1 cellular context compared by ENCODE assay signal in genomic region chr1:241817956-241818612, GRCh38.
TF ChIP-seq lines count a peak whose summit lies in the region.

No MANE protein-coding gene starts in this region.

TF ChIP-seq in GM12878, 131 proteins besides CTCF, POLR2A, EP300 and RAD21 (continued from another document and continues in another):
- TF ChIP-seq NRF1 (conservative IDR thresholded peaks at IDR 0.05; ENCODE audit: low read depth, low read length): no peak
- TF ChIP-seq ZNF274 (IDR thresholded peaks at IDR 0.05; ENCODE audit: insufficient read depth, insufficient read length): no peak
- TF ChIP-seq ZSCAN29 (IDR thresholded peaks at IDR 0.05): no peak
- TF ChIP-seq NR2C2 (IDR thresholded peaks at IDR 0.05; ENCODE audit: borderline replicate concordance, control insufficient read depth, insufficient read length, low read depth): no peak
- peak; percentile 31; the same call in 1 of the 2 replicates for TF ChIP-seq NBN (IDR thresholded peaks at IDR 0.05)
- TF ChIP-seq JUND (IDR thresholded peaks at IDR 0.05; ENCODE audit: low read depth, low read length): no peak
- TF ChIP-seq SPI1 (IDR thresholded peaks at IDR 0.05; ENCODE audit: borderline replicate concordance, insufficient read depth, low read depth, low read length): peak; percentile 46; the same call in 1 of the 2 replicates
- TF ChIP-seq CHD1 (IDR thresholded peaks at IDR 0.05; ENCODE audit: low read depth, low read length): no peak
- no peak for TF ChIP-seq ZZZ3 (IDR thresholded peaks at IDR 0.05; ENCODE audit: control insufficient read depth, insufficient read length, low read depth)
- no peak for TF ChIP-seq SUPT20H (IDR thresholded peaks at IDR 0.05; ENCODE audit: borderline replicate concordance, control insufficient read depth, low read depth, low read length)
- TF ChIP-seq YBX1 (IDR thresholded peaks at IDR 0.05): no peak
- peak; percentile 10; the same call in 1 of the 2 replicates for TF ChIP-seq RUNX3 (IDR thresholded peaks at IDR 0.05; ENCODE audit: low read length)
- TF ChIP-seq PML (IDR thresholded peaks at IDR 0.05; ENCODE audit: low read length): no peak
- TF ChIP-seq ZNF592 (IDR thresholded peaks at IDR 0.05): no peak
- TF ChIP-seq USF2 (IDR thresholded peaks at IDR 0.05; ENCODE audit: borderline replicate concordance, low read depth, low read length): no peak
- peak; percentile 50 for TF ChIP-seq IKZF1 (conservative IDR thresholded peaks at IDR 0.05)
- TF ChIP-seq TCF3 (IDR thresholded peaks at IDR 0.05; ENCODE audit: borderline replicate concordance, insufficient read depth, low read depth, low read length): no peak
- TF ChIP-seq MAX (IDR thresholded peaks at IDR 0.05; ENCODE audit: low read depth, low read length): no peak
- no peak for TF ChIP-seq E4F1 (IDR thresholded peaks at IDR 0.05; ENCODE audit: borderline replicate concordance, partially characterized antibody)
- TF ChIP-seq BCL11A (IDR thresholded peaks at IDR 0.05; ENCODE audit: low read depth, low read length): no peak
- TF ChIP-seq ASH2L (IDR thresholded peaks at IDR 0.05; ENCODE audit: borderline replicate concordance, low read depth): no peak
- no peak for TF ChIP-seq SUZ12 (IDR thresholded peaks at IDR 0.05; ENCODE audit: unreplicated experiment)
- no peak for TF ChIP-seq EZH2 (IDR thresholded peaks at IDR 0.05; ENCODE audit: borderline replicate concordance, control insufficient read depth, low read depth, low read length)
- no peak for TF ChIP-seq STAT3 (IDR thresholded peaks at IDR 0.05; ENCODE audit: low read depth, low read length)
- no peak for TF ChIP-seq ZNF622 (IDR thresholded peaks at IDR 0.05)
- TF ChIP-seq BCL3 (IDR thresholded peaks at IDR 0.05; ENCODE audit: borderline replicate concordance, insufficient read depth, low read depth, low read length, poor library complexity, severe bottlenecking): no peak
- no peak for TF ChIP-seq SIN3A (IDR thresholded peaks at IDR 0.05; ENCODE audit: low read depth, low read length)
- no peak for TF ChIP-seq IRF3 (IDR thresholded peaks at IDR 0.05)
- TF ChIP-seq BRCA1 (IDR thresholded peaks at IDR 0.05; ENCODE audit: low read depth, low read length): no peak
- TF ChIP-seq E2F4 (IDR thresholded peaks at IDR 0.05; ENCODE audit: low read depth, low read length): no peak
- TF ChIP-seq STAT1 (conservative IDR thresholded peaks at IDR 0.05): no peak
- no peak for TF ChIP-seq RAD51 (IDR thresholded peaks at IDR 0.05)
- TF ChIP-seq ZBTB40 (IDR thresholded peaks at IDR 0.05; ENCODE audit: borderline replicate concordance): no peak
- TF ChIP-seq SMAD1 (IDR thresholded peaks at IDR 0.05; ENCODE audit: low read depth, partially characterized antibody): no peak
- no peak for TF ChIP-seq CHD2 (IDR thresholded peaks at IDR 0.05; ENCODE audit: borderline replicate concordance, low read depth, low read length)
- TF ChIP-seq MTA2 (IDR thresholded peaks at IDR 0.05; ENCODE audit: low read depth): peak; percentile 41; the same call in 1 of the 2 replicates
- no peak for TF ChIP-seq TCF12 (IDR thresholded peaks at IDR 0.05; ENCODE audit: low read depth, low read length)
- no peak for TF ChIP-seq HDGF (IDR thresholded peaks at IDR 0.05)
- TF ChIP-seq KDM1A (IDR thresholded peaks at IDR 0.05; ENCODE audit: borderline replicate concordance): no peak
- TF ChIP-seq MYB (IDR thresholded peaks at IDR 0.05; ENCODE audit: borderline replicate concordance, low read depth, low read length): no peak
- TF ChIP-seq SMAD5 (IDR thresholded peaks at IDR 0.05; ENCODE audit: low read depth): no peak
- no peak for TF ChIP-seq ZBED1 (IDR thresholded peaks at IDR 0.05; ENCODE audit: borderline replicate concordance)
- TF ChIP-seq NR2C1 (IDR thresholded peaks at IDR 0.05): no peak
- no peak for TF ChIP-seq ZBTB4 (CRISPR knock-in tag; IDR thresholded peaks at IDR 0.05)
